ENCODE assay signal across 1 cellular context in genomic region chr15:79265987-79266579, GRCh38.
TF ChIP-seq lines count a peak whose summit lies in the region.

No MANE protein-coding gene starts in this region.

TF ChIP-seq in H1, 55 proteins besides CTCF, POLR2A, EP300 and RAD21:
- no peak for TF ChIP-seq NANOG (IDR thresholded peaks at IDR 0.05; ENCODE audit: insufficient read depth, low read depth, low read length, poor library complexity, severe bottlenecking)
- TF ChIP-seq CHD2 (IDR thresholded peaks at IDR 0.05; ENCODE audit: low read length): no peak
- TF ChIP-seq MAX (IDR thresholded peaks at IDR 0.05): no peak
- TF ChIP-seq KDM5A (IDR thresholded peaks at IDR 0.05; ENCODE audit: low read length): no peak
- no peak for TF ChIP-seq TAF1 (IDR thresholded peaks at IDR 0.05; ENCODE audit: low read depth, low read length)
- no peak for TF ChIP-seq RNF2 (IDR thresholded peaks at IDR 0.05; ENCODE audit: borderline replicate concordance, low read depth, low read length, missing control alignments, poor library complexity, severe bottlenecking)
- no peak for TF ChIP-seq TBP (IDR thresholded peaks at IDR 0.05; ENCODE audit: low read depth, low read length)
- TF ChIP-seq E2F6 (IDR thresholded peaks at IDR 0.05): no peak
- TF ChIP-seq ATF2 (IDR thresholded peaks at IDR 0.05; ENCODE audit: low read length): no peak
- no peak for TF ChIP-seq SP1 (IDR thresholded peaks at IDR 0.05; ENCODE audit: low read depth, low read length)
- no peak for TF ChIP-seq YY1 (IDR thresholded peaks at IDR 0.05; ENCODE audit: low read depth, low read length)
- no peak for TF ChIP-seq BRCA1 (IDR thresholded peaks at IDR 0.05; ENCODE audit: low read depth, low read length)
- TF ChIP-seq CBX5 (IDR thresholded peaks at IDR 0.05; ENCODE audit: low read depth, low read length): no peak
